In the genomic region with DNA sequence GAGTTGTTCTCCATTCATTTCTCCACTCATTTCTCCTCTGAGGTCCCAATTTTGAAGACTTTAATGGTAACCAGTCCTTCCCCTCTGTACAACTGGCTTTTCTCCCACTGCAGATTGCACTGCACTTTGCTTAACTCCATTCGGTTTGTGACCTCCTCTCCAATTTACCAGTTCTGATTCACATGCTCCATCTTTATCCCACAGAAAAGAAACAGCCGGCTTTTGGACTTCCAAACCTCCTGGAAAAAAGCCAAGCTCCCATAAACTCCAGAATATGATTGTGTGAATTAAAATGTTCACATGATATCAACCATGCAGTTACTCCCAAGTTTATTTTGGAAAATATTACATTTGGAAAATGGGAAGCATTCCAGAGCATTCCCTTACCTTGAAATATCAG, we compare ENCODE assay signal across 27 cellular contexts. TPM values are rescaled to one million over a fixed set of nuclear protein-coding genes. Genes with fewer than 3 reads are reported as not detected.
"Had no signal": no experiment of that assay in that cellular context is flagged by ENCODE, and none has a peak within 500 bp of the region (broad histone marks: within the 10 kb centered on the region; RNA-seq: fewer than 3 reads in every experiment).

No MANE protein-coding gene starts in this region.

- H3K27me3 Mint-ChIP-seq: activated CD4-positive, alpha-beta memory T cell treated with anti-CD3 and anti-CD28 coated beads for 36 hours; activated CD4-positive, alpha-beta T cell treated with anti-CD3 and anti-CD28 coated beads, Interleukin-2, amount 10 ng/mL, durations not matched to agents 7 days and 5 days; activated naive CD8-positive, alpha-beta T cell treated with anti-CD3 and anti-CD28 coated beads, Interleukin-2, amount 50 U/mL, for 24 hours had no signal

- H3K27ac Mint-ChIP-seq: activated B cell treated with CpG ODN at 0.5 μM for 24 hours; activated CD4-positive, alpha-beta memory T cell treated with anti-CD3 and anti-CD28 coated beads for 36 hours; activated CD4-positive, alpha-beta T cell treated with anti-CD3 and anti-CD28 coated beads, Interleukin-2, amount 10 ng/mL, durations not matched to agents 7 days and 5 days; activated naive CD4-positive, alpha-beta T cell treated with anti-CD3 and anti-CD28 coated beads, Interleukin-2, amount 50 U/mL, for 72 hours; activated naive CD8-positive, alpha-beta T cell treated with anti-CD3 and anti-CD28 coated beads, Interleukin-2, amount 50 U/mL, for 24 hours; T-helper 17 cell had no signal

- H3K27ac ChIP-seq: KMS-11, Peyer's patch, RWPE1 had no signal

- H3K9ac ChIP-seq: KMS-11 had no signal

- H3K9me3 ChIP-seq: Peyer's patch had no signal

- H3K4me3 ChIP-seq: Peyer's patch had no signal

- H3K4me3 Mint-ChIP-seq: activated B cell treated with CpG ODN at 0.5 μM for 24 hours; activated CD4-positive, alpha-beta memory T cell treated with anti-CD3 and anti-CD28 coated beads for 36 hours; activated CD4-positive, alpha-beta T cell treated with anti-CD3 and anti-CD28 coated beads, Interleukin-2, amount 10 ng/mL, durations not matched to agents 7 days and 5 days; activated naive CD8-positive, alpha-beta T cell treated with anti-CD3 and anti-CD28 coated beads, Interleukin-2, amount 50 U/mL, for 24 hours; activated T-cell treated with anti-CD3 and anti-CD28 coated beads, Interleukin-2, amount 50 U/mL, for 4 hours; brain; T-helper 17 cell had no signal

- H3K36me3 Mint-ChIP-seq: activated CD4-positive, alpha-beta memory T cell treated with anti-CD3 and anti-CD28 coated beads for 36 hours; activated naive CD4-positive, alpha-beta T cell treated with anti-CD3 and anti-CD28 coated beads, Interleukin-2, amount 50 U/mL, for 72 hours; brain had no signal

- H3K4me1 Mint-ChIP-seq: activated B cell treated with CpG ODN at 0.5 μM for 24 hours; activated CD4-positive, alpha-beta T cell treated with anti-CD3 and anti-CD28 coated beads, Interleukin-2, amount 10 ng/mL, durations not matched to agents 7 days and 5 days; activated naive CD8-positive, alpha-beta T cell treated with anti-CD3 and anti-CD28 coated beads, Interleukin-2, amount 50 U/mL, for 24 hours had no signal

- H3K36me3 ChIP-seq: Peyer's patch had no signal

- H3K27me3 ChIP-seq: Peyer's patch had no signal

- ATAC-seq: activated naive CD4-positive, alpha-beta T cell treated with anti-CD3 and anti-CD28 coated beads, Interleukin-2, amount 50 U/mL, for 72 hours; activated naive CD8-positive, alpha-beta T cell treated with anti-CD3 and anti-CD28 coated beads, Interleukin-2, amount 50 U/mL, for 24 hours; activated T-cell treated with anti-CD3 and anti-CD28 coated beads, Interleukin-2, amount 50 U/mL, for 4 hours; HepG2; T-helper 17 cell had no signal

- H3K9me3 Mint-ChIP-seq: activated B cell treated with CpG ODN at 0.5 μM for 24 hours; activated CD4-positive, alpha-beta memory T cell treated with anti-CD3 and anti-CD28 coated beads for 36 hours; activated CD4-positive, alpha-beta T cell treated with anti-CD3 and anti-CD28 coated beads, Interleukin-2, amount 10 ng/mL, durations not matched to agents 7 days and 5 days; activated naive CD4-positive, alpha-beta T cell treated with anti-CD3 and anti-CD28 coated beads, Interleukin-2, amount 50 U/mL, for 72 hours; activated naive CD8-positive, alpha-beta T cell treated with anti-CD3 and anti-CD28 coated beads, Interleukin-2, amount 50 U/mL, for 24 hours; activated T-cell treated with anti-CD3 and anti-CD28 coated beads, Interleukin-2, amount 50 U/mL, for 4 hours; brain had no signal

- H3K4me1 ChIP-seq: Peyer's patch had no signal

- H3K4me2 ChIP-seq: KMS-11 had no signal

- DNase-seq: activated B cell treated with CpG ODN at 0.5 μM for 24 hours; activated CD4-positive, alpha-beta memory T cell treated with anti-CD3 and anti-CD28 coated beads for 36 hours; activated CD4-positive, alpha-beta T cell treated with anti-CD3 and anti-CD28 coated beads for 1 hour; activated CD4-positive, alpha-beta T cell treated with anti-CD3 and anti-CD28 coated beads, Interleukin-2, amount 10 ng/mL, durations not matched to agents 7 days and 5 days; activated CD8-positive, alpha-beta memory T cell treated with anti-CD3 and anti-CD28 coated beads for 24 hours; activated effector memory CD4-positive, alpha-beta T cell treated with anti-CD3 and anti-CD28 coated beads, Interleukin-2, amount 50 U/mL, for 16 hours; activated naive CD4-positive, alpha-beta T cell treated with Interleukin-2 at 50 U/mL for 16 hours; activated naive CD8-positive, alpha-beta T cell treated with anti-CD3 and anti-CD28 coated beads, Interleukin-2, amount 50 U/mL, for 24 hours; activated T-cell treated with anti-CD3 and anti-CD28 coated beads, Interleukin-2, amount 50 U/mL, for 4 hours; amygdala; NCI-H1092; NCI-H1417; NCI-H1930; NCI-H2171 treated with DMSO at 0.1 percent for 48 hours; NCI-H345; NCI-H510A; NCI-H69; NK-92 treated with Interleukin-12 subunit alpha and Interleukin-12 subunit beta, amount 100 ng/mL, for 24 hours; Peyer's patch; SIG-M5; T-helper 17 cell; T-helper 9 cell had no signal

RNA-seq across cellular contexts. Expression of gene FZD4, which starts 58.7 kb away (rescaled TPM):
- total RNA-seq: activated B cell treated with CpG ODN at 0.5 μM for 24 hours had no signal
